19 cellular contexts compared by ENCODE assay signal in the genomic region with DNA sequence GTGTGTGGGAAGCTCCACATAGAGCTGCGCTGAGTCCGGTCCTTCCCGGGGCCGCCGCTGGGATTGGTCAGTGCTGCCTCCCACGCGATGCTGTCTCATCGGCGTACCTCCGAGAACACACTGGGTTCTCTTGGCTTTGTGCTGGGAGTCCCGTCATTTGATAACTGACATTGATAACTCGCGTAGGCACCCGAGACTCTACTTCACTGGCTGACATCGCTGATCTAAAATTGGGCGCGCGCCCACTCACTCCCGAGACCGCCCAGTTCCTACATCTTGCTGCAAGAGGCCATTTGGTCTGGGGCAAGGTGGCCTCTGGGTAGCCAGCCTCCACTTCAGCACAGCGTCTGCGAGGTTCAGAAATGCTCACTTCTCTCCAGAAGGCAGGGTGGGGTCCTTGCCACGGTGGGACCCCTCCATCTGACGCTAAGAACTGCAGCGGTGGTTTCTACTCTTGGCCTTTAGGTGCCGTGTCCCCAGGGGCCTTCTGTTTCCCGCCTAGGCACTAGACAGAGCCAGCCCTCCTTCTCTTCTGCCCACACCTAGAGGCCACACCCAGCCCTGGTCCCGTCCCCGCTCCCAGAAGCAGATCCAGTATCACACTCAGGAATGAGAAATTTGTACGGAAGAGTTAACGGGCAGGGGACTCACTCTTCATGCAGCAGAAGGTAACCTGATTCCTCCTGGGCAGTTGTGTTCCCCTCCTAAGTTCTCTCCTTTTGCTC. TPM values are rescaled to one million over a fixed set of nuclear protein-coding genes. Genes with fewer than 3 reads are reported as not detected.
A peak's percentile ranks its signal among the peaks of the same experiment; 100 is the strongest.
DNase-seq lines count a peak whose midpoint lies in the region; ATAC-seq, FAIRE-seq and TF ChIP-seq lines count a peak whose summit lies in the region.
"Had no signal": no experiment of that assay in that cellular context is flagged by ENCODE, and none has a peak within 500 bp of the region (broad histone marks: within the 10 kb centered on the region; RNA-seq: fewer than 3 reads in every experiment).

No MANE protein-coding gene starts in this region.

- TF ChIP-seq POLR2A in H1 (IDR thresholded peaks at IDR 0.05; ENCODE audit: control extremely low read depth in 1 of 2, low read depth in 2 of 2, low read length in 2 of 2): no peak

- H4K91ac ChIP-seq in H1 (replicated peaks; ENCODE audit: insufficient read length, low read length): no peak overlapping the region
- H4K91ac ChIP-seq in trophoblast cell (ENCODE audit: low read depth, low read length): no peak overlapping the region
- no peak overlapping the region for H4K91ac ChIP-seq in H9 (ENCODE audit: insufficient read length, low read depth, low read length)

- no peak for FAIRE-seq in H1 (lab: Jason Lieb, UNC)
- FAIRE-seq: HepG2, HTR-8/SVneo had no signal

- POLR2A ChIA-PET in HEK293 (lab: Yijun Ruan, JAX): no interaction called here
- POLR2A ChIA-PET in H1 (lab: Charles Lee; ENCODE audit: partially characterized antibody): no interaction called here

- no peak overlapping the region for H3K23ac ChIP-seq in H1 (ENCODE audit: insufficient read length)
- H3K23ac ChIP-seq in trophoblast cell (ENCODE audit: low read length): no peak overlapping the region
- no peak overlapping the region for H3K23ac ChIP-seq in H9 (ENCODE audit: insufficient read length, low read depth, low read length)

- H3K4me1 ChIP-seq in HEK293 (ENCODE audit: control insufficient read depth, insufficient read depth, low read length) (peaks cover 7% of the 10 kb centered on the region; the same call in 1 of the 2 replicates), H1 (replicated peaks in 1 of 4; ENCODE audit: control insufficient read depth in 3 of 4, insufficient read depth in 4 of 4, low read length in 3 of 4) (peaks cover 0 to 3% (median 0%) of the 10 kb centered on the region in 4 experiments; a peak in 1 of 7 replicates), lower lobe of right lung (peaks cover 7% of the 10 kb centered on the region), trophoblast cell (ENCODE audit: control insufficient read depth in 1 of 2, insufficient read depth in 2 of 2, low read length in 2 of 2) (peaks cover 8 to 23% of the 10 kb centered on the region in 2 experiments), H9 (ENCODE audit: insufficient read depth, low read length) (no peaks in the 10 kb centered on the region)

- no peak for TF ChIP-seq EP300 in H1 (IDR thresholded peaks at IDR 0.05; ENCODE audit: borderline replicate concordance in 1 of 2, low read depth in 2 of 2, low read length in 2 of 2)

- no peak for TF ChIP-seq RAD21 in H1 (IDR thresholded peaks at IDR 0.05 in 1 of 2, conservative IDR thresholded peaks at IDR 0.05 in 1 of 2; ENCODE audit: low read depth in 2 of 2, low read length in 2 of 2)

- no peak overlapping the region for H3K27ac Mint-ChIP-seq in effector memory CD8-positive, alpha-beta T cell
- no peak overlapping the region; a peak in 1 of 7 replicates for H3K27ac Mint-ChIP-seq in H9
- H3K27ac Mint-ChIP-seq: CD8-positive, alpha-beta memory T cell had no signal

- TF ChIP-seq CTCF in HEK293 (tag by site-specific recombination; IDR thresholded peaks at IDR 0.05) (no peak), H1 (IDR thresholded peaks at IDR 0.05; ENCODE audit: control extremely low read depth in 1 of 3, insufficient read depth in 1 of 3, low read depth in 1 of 3, low read length in 3 of 3) (no peak), lower lobe of right lung (IDR thresholded peaks at IDR 0.05) (no peak), H9 (conservative IDR thresholded peaks at IDR 0.05) (no peak)

- no peak for ATAC-seq in lower lobe of right lung
- ATAC-seq in effector memory CD8-positive, alpha-beta T cell (replicated peaks): no peak
- ATAC-seq in GM19035 (IDR thresholded peaks at IDR 0.05; ENCODE audit: unreplicated experiment): no peak
- ATAC-seq: HepG2 had no signal

- H3K9ac ChIP-seq in H1 (replicated peaks in 1 of 4; ENCODE audit: extremely low read depth in 1 of 4, low read depth in 3 of 4, low read length in 3 of 4) (no peak overlapping the region), trophoblast cell (ENCODE audit: low read length) (no peak overlapping the region), H9 (ENCODE audit: extremely low read depth, insufficient read length, low read length) (no peak overlapping the region)
- H3K9ac ChIP-seq: BLaER1, GM23248 had no signal

- H2BK5ac ChIP-seq in H1 (ENCODE audit: low read depth, low read length) (no peak overlapping the region), trophoblast cell (ENCODE audit: low read depth, low read length, poor library complexity) (no peak overlapping the region), H9 (ENCODE audit: insufficient read length, low read length) (no peak overlapping the region)

- H3K27me3 ChIP-seq in H1 (replicated peaks in 1 of 4; ENCODE audit: control insufficient read depth in 3 of 4, extremely low read depth in 1 of 4, insufficient read depth in 3 of 4, low read length in 3 of 4) (no peaks in the 10 kb centered on the region), lower lobe of right lung (ENCODE audit: low read depth) (no peaks in the 10 kb centered on the region), trophoblast cell (ENCODE audit: insufficient read depth, low read length) (no peaks in the 10 kb centered on the region), H9 (ENCODE audit: insufficient read depth, low read length) (no peaks in the 10 kb centered on the region; the same call in 1 of the 2 replicates)
- H3K27me3 ChIP-seq: BLaER1 had no signal

- H3K27me3 Mint-ChIP-seq in effector memory CD8-positive, alpha-beta T cell: peaks cover 24 to 25% of the 10 kb centered on the region in 2 donors
- H3K27me3 Mint-ChIP-seq in H9 (ENCODE audit: low read depth): peaks cover 26% of the 10 kb centered on the region

- no peaks in the 10 kb centered on the region for H3K23me2 ChIP-seq in H1 (ENCODE audit: low read depth, low read length)
- no peaks in the 10 kb centered on the region for H3K23me2 ChIP-seq in H9 (ENCODE audit: insufficient read length, low read depth, low read length, poor library complexity, severe bottlenecking)

- H3K27ac ChIP-seq in HEK293 (ENCODE audit: extremely low read depth, low read depth, low read length): no peak overlapping the region
- H3K27ac ChIP-seq in H1 (ENCODE audit: low read depth, low read length): no peak overlapping the region
- no peak overlapping the region for H3K27ac ChIP-seq in lower lobe of right lung
- H3K27ac ChIP-seq in trophoblast cell (ENCODE audit: low read depth, low read length): no peak overlapping the region
- no peak overlapping the region for H3K27ac ChIP-seq in H9 (ENCODE audit: insufficient read length, low read depth, low read length)
- H3K27ac ChIP-seq: BLaER1, GM23248 had no signal

- intact Hi-C loops in lower lobe of right lung (cut with DNase I): no loop called here

- no peaks in the 10 kb centered on the region for H3K4me1 Mint-ChIP-seq in effector memory CD8-positive, alpha-beta T cell (ENCODE audit: low read depth in 2 of 2)
- peaks cover 20 to 22% of the 10 kb centered on the region in 2 experiments for H3K4me1 Mint-ChIP-seq in H9
- H3K4me1 Mint-ChIP-seq: CD8-positive, alpha-beta memory T cell had no signal

- H2BK20ac ChIP-seq in H1 (ENCODE audit: low read length) (no peak overlapping the region), H9 (ENCODE audit: low read depth, low read length, poor library complexity, severe bottlenecking) (no peak overlapping the region)

- 0 out of 2 replicates have a peak overlapping the region, but pooled peaks have one; percentile 39 for H2BK12ac ChIP-seq in H1 (ENCODE audit: low read depth, low read length)
- peak overlapping the region; percentile 46 for H2BK12ac ChIP-seq in trophoblast cell (ENCODE audit: low read length)
- H2BK12ac ChIP-seq in H9 (ENCODE audit: insufficient read length, low read depth, low read length): no peak overlapping the region

- DNase-seq in H1 (ENCODE audit: low read depth in 1 of 2, low spot score in 2 of 2) (no peak), lower lobe of right lung (peak; percentile 43), trophoblast cell (no peak), NCI-H82 treated with DMSO at 0.1 percent for 48 hours (lab: John Stamatoyannopoulos, UW; ENCODE audit: unreplicated experiment) (no peak), H9 (no peak)
- no peak for DNase-seq in effector memory CD8-positive, alpha-beta T cell
- DNase-seq: 8988T; AML-193; Caco-2; CD8-positive, alpha-beta memory T cell; DMS53; GF-D8; GM23248; H7 had no signal

- H2AK5ac ChIP-seq in H1 (ENCODE audit: low read depth, low read length) (no peak overlapping the region), trophoblast cell (ENCODE audit: low read length) (no peak overlapping the region), H9 (ENCODE audit: insufficient read length, low read length) (no peak overlapping the region)

- H3K9me3 ChIP-seq in HEK293 (ENCODE audit: control insufficient read depth, insufficient read depth, low read depth, low read length) (no peaks in the 10 kb centered on the region), H1 (ENCODE audit: insufficient read depth in 2 of 2, low read depth in 1 of 2, low read length in 1 of 2) (no peaks in the 10 kb centered on the region), lower lobe of right lung (no peaks in the 10 kb centered on the region), trophoblast cell (ENCODE audit: insufficient read depth, low read depth, low read length) (peaks cover 2% of the 10 kb centered on the region), H9 (ENCODE audit: control insufficient read depth, low read depth, low read length) (no peaks in the 10 kb centered on the region)
- H3K9me3 ChIP-seq: BLaER1, Caco-2 had no signal

- no peaks in the 10 kb centered on the region for H3K36me3 ChIP-seq in HEK293 (ENCODE audit: control insufficient read depth in 2 of 2, insufficient read depth in 1 of 2, low read length in 2 of 2)
- H3K36me3 ChIP-seq in H1 (ENCODE audit: control insufficient read depth in 2 of 4, insufficient read depth in 4 of 4, low read length in 3 of 4): no peaks in the 10 kb centered on the region
- no peaks in the 10 kb centered on the region for H3K36me3 ChIP-seq in lower lobe of right lung
- H3K36me3 ChIP-seq in trophoblast cell (ENCODE audit: control insufficient read depth in 1 of 2, insufficient read depth in 2 of 2, low read length in 2 of 2): no peaks in the 10 kb centered on the region
- H3K36me3 ChIP-seq: BLaER1 had no signal

- CTCF ChIA-PET in HEK293 (lab: Yijun Ruan, JAX): no interaction called here
- CTCF ChIA-PET in H1 (lab: Charles Lee; ENCODE audit: partially characterized antibody): interaction anchor here (0.6 to 3.7 kb wide), 2 partner anchors 9 to 594 kb away, joined by 3 to 25 read pairs; no protein-coding TSS in a partner anchor

- H4K8ac ChIP-seq in H1 (ENCODE audit: extremely low read depth, insufficient read depth, low read length) (no peak overlapping the region), trophoblast cell (ENCODE audit: low read depth, low read length) (no peak overlapping the region), H9 (replicated peaks; ENCODE audit: insufficient read length, low read depth, low read length) (no peak overlapping the region)

- no peaks in the 10 kb centered on the region for H3K9me3 Mint-ChIP-seq in effector memory CD8-positive, alpha-beta T cell
- no peaks in the 10 kb centered on the region for H3K9me3 Mint-ChIP-seq in H9
- H3K9me3 Mint-ChIP-seq: CD8-positive, alpha-beta memory T cell had no signal

- no peak overlapping the region for H3T11ph ChIP-seq in H9 (ENCODE audit: low read length)

- H4K20me1 ChIP-seq in H1 (replicated peaks in 1 of 2; ENCODE audit: control insufficient read depth in 1 of 2, insufficient read depth in 2 of 2, low read length in 2 of 2) (no peaks in the 10 kb centered on the region), H9 (ENCODE audit: control insufficient read depth, insufficient read depth, insufficient read length) (no peaks in the 10 kb centered on the region)
- H4K20me1 ChIP-seq: BLaER1 had no signal

- 96% methylated on average over 31 of the region's 31 CpGs; no CpG with 5 or more reads in 1 of the 2 experiments for WGBS in H1 (ENCODE audit: extremely low coverage in 1 of 2, insufficient coverage in 1 of 2, insufficient read length in 1 of 2, insufficient replicate concordance in 2 of 2, low coverage in 1 of 2, low lambda C conversion rate in 2 of 2, missing lambda C conversion rate in 1 of 2), 2 experiments
- WGBS in trophoblast cell (ENCODE audit: extremely low coverage, insufficient coverage, insufficient read length): no CpG with 5 or more reads among the region's 31 CpGs
- WGBS in H9 (ENCODE audit: extremely low coverage, insufficient read length, low lambda C conversion rate): no CpG with 5 or more reads among the region's 31 CpGs

- H4K12ac ChIP-seq in trophoblast cell (ENCODE audit: low read depth, low read length): no peak overlapping the region

- H2BK15ac ChIP-seq in H1 (ENCODE audit: low read length): no peak overlapping the region
- no peak overlapping the region for H2BK15ac ChIP-seq in H9 (ENCODE audit: low read depth, low read length)

- no peak overlapping the region for H2BK120ac ChIP-seq in H1 (replicated peaks; ENCODE audit: low read depth, low read length)
- H2BK120ac ChIP-seq in trophoblast cell (ENCODE audit: insufficient read depth, low read length, poor library complexity): peak overlapping the region; percentile 18
- no peak overlapping the region for H2BK120ac ChIP-seq in H9 (ENCODE audit: low read depth, low read length, poor library complexity, severe bottlenecking)

- H3K4me2 ChIP-seq in H1 (ENCODE audit: insufficient read depth in 1 of 2, low read depth in 2 of 2, low read length in 2 of 2): no peak overlapping the region
- no peak overlapping the region for H3K4me2 ChIP-seq in trophoblast cell (ENCODE audit: low read length)
- no peak overlapping the region for H3K4me2 ChIP-seq in H9 (ENCODE audit: insufficient read depth, insufficient read length, low read length)
- H3K4me2 ChIP-seq: BLaER1 had no signal

- H3K14ac ChIP-seq in H1 (ENCODE audit: insufficient read length) (no peak overlapping the region), trophoblast cell (ENCODE audit: low read length) (no peak overlapping the region), H9 (ENCODE audit: insufficient read depth, low read length) (no peak overlapping the region; the same call in 1 of the 2 replicates)

- H3K4me3 Mint-ChIP-seq in effector memory CD8-positive, alpha-beta T cell: no peak overlapping the region
- H3K4me3 Mint-ChIP-seq in H9: no peak overlapping the region; a peak in 1 of 5 replicates
- H3K4me3 Mint-ChIP-seq: CD8-positive, alpha-beta memory T cell had no signal

- H3K79me1 ChIP-seq in H1 (ENCODE audit: low read depth, low read length) (no peaks in the 10 kb centered on the region), trophoblast cell (ENCODE audit: low read length) (peaks cover 10% of the 10 kb centered on the region), H9 (ENCODE audit: insufficient read depth, low read depth, low read length, poor library complexity, severe bottlenecking) (no peaks in the 10 kb centered on the region)

- no peak overlapping the region for H3K18ac ChIP-seq in H1 (ENCODE audit: extremely low read depth, low read length)
- H3K18ac ChIP-seq in trophoblast cell (ENCODE audit: low read length): no peak overlapping the region
- no peak overlapping the region for H3K18ac ChIP-seq in H9 (ENCODE audit: insufficient read length, low read depth, low read length)

- no peak overlapping the region for H4K5ac ChIP-seq in H1 (ENCODE audit: insufficient read length, low read depth, low read length)
- H4K5ac ChIP-seq in H9 (ENCODE audit: insufficient read length, low read depth, low read length): no peak overlapping the region

- no peak overlapping the region for H3K4ac ChIP-seq in H1 (replicated peaks; ENCODE audit: insufficient read length, low read depth, low read length)
- no peak overlapping the region for H3K4ac ChIP-seq in trophoblast cell (ENCODE audit: low read depth, low read length)
- H3K4ac ChIP-seq in H9 (ENCODE audit: low read depth, low read length): no peak overlapping the region

- no peak overlapping the region for H3K4me3 ChIP-seq in HEK293 (ENCODE audit: low read depth, low read length)
- H3K4me3 ChIP-seq in H1 (ENCODE audit: extremely low read depth in 1 of 4, insufficient read depth in 2 of 4, low read depth in 3 of 4, low read length in 4 of 4): no peak overlapping the region
- no peak overlapping the region for H3K4me3 ChIP-seq in lower lobe of right lung
- H3K4me3 ChIP-seq in trophoblast cell (ENCODE audit: low read depth, low read length): no peak overlapping the region
- H3K4me3 ChIP-seq: BLaER1, GM23248 had no signal

- no peaks in the 10 kb centered on the region for H3K36me3 Mint-ChIP-seq in effector memory CD8-positive, alpha-beta T cell (ENCODE audit: insufficient read depth)
- no peaks in the 10 kb centered on the region for H3K36me3 Mint-ChIP-seq in H9 (ENCODE audit: insufficient read depth in 1 of 3, low read depth in 3 of 3)
- H3K36me3 Mint-ChIP-seq: CD8-positive, alpha-beta memory T cell had no signal

- H3K79me2 ChIP-seq in H1 (ENCODE audit: control insufficient read depth in 1 of 2, insufficient read depth in 2 of 2, low read length in 2 of 2) (no peaks in the 10 kb centered on the region), trophoblast cell (ENCODE audit: control insufficient read depth, insufficient read depth, low read length, poor library complexity) (no peaks in the 10 kb centered on the region), H9 (ENCODE audit: insufficient read depth, low read length) (no peaks in the 10 kb centered on the region)

- H3K56ac ChIP-seq in H1 (replicated peaks; ENCODE audit: insufficient read length, low read depth, low read length): no peak overlapping the region
- no peak overlapping the region for H3K56ac ChIP-seq in H9 (ENCODE audit: insufficient read length, low read depth, low read length)

- no peak overlapping the region for H2AFZ ChIP-seq in H1 (ENCODE audit: low read length)
- no peak overlapping the region for H2AFZ ChIP-seq in trophoblast cell (ENCODE audit: insufficient read depth, low read length, poor library complexity)
- no peak overlapping the region for H2AFZ ChIP-seq in H9 (ENCODE audit: low read length)
- H2AFZ ChIP-seq: GM23248 had no signal

RNA-seq across cellular contexts. Expression of gene ATP11A, which starts 40.7 kb away (rescaled TPM):
- 72.9 and 78.5 TPM in 2 replicates for total RNA-seq in H1 (2021; fragmentation: NEBNext Ultra II Directional; extraction: Animal tissue kit (Norgen Biotek cat#: 25700))
- 28.8 and 30.7 TPM in 2 replicates for polyA plus RNA-seq in H1 (2011; rRNA removed)
- polyA plus RNA-seq in H1 (2011; cell fraction: cytosol; rRNA removed): 14.9 TPM
- polyA plus RNA-seq in H1 (2011; cell fraction: nucleus; rRNA removed): 83.2 TPM
- polyA plus RNA-seq in H1 (2012, experiment 1 of 2): 31.1 to 42.5 TPM (median 35.7 TPM) in 4 replicates
- polyA plus RNA-seq in H1 (2012, experiment 2 of 2): 4.6 TPM
- 30.6 TPM for polyA plus RNA-seq in H1 (2013, experiment 1 of 2)
- polyA plus RNA-seq in H1 (2013, experiment 2 of 2): 28.1 TPM
- polyA minus RNA-seq in H1 (2011; rRNA and poly(A)+ RNA removed): 35.6 and 46.4 TPM in 2 replicates
- 49.0 TPM for polyA minus RNA-seq in H1 (2011; cell fraction: cytosol; rRNA and poly(A)+ RNA removed)
- 68.1 TPM for polyA minus RNA-seq in H1 (2011; cell fraction: nucleus; rRNA and poly(A)+ RNA removed)
- total RNA-seq in lower lobe of right lung (281 TPM), H9 (2021) (61.6 and 65.3 TPM in 2 replicates)
- 28.9 and 29.2 TPM in 2 replicates for polyA plus RNA-seq in trophoblast cell (2013)
